ENCODE assay signal across 24 cellular contexts in the genomic region with DNA sequence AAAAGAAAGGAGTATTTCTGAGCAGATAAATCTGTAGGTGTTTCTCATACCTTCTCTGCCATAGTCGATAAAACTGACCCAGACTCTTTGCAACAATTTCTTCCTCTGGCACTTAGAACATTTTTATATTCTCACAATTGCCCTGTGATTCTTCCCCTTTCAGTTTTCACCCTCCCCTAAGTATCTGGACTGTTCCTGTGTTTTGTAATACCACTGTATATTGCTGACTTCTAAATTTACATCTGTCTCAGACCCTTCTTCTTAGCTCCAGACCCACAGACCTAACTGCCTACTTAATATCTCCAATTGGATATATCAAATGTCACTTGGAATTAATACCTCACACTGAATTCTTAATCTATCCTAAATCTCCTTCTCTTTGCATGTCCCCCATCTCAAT.
"Had no signal": no experiment of that assay in that cellular context is flagged by ENCODE, and none has a peak within 500 bp of the region (broad histone marks: within the 10 kb centered on the region; RNA-seq: fewer than 3 reads in every experiment).

No MANE protein-coding gene starts in this region.

- H3K27me3 ChIP-seq: breast epithelium, colonic mucosa, dorsolateral prefrontal cortex, gastroesophageal sphincter, sigmoid colon, transverse colon had no signal

- H3K4me1 Mint-ChIP-seq: activated naive CD8-positive, alpha-beta T cell treated with anti-CD3 and anti-CD28 coated beads, Interleukin-2, amount 10 ng/mL, durations not matched to agents 7 days and 5 days; endodermal cell had no signal

- H3K9me3 Mint-ChIP-seq: activated CD4-positive, alpha-beta memory T cell treated with anti-CD3 and anti-CD28 coated beads for 36 hours; activated naive CD4-positive, alpha-beta T cell treated with anti-CD3 and anti-CD28 coated beads for 36 hours; activated naive CD8-positive, alpha-beta T cell treated with anti-CD3 and anti-CD28 coated beads, Interleukin-2, amount 10 ng/mL, durations not matched to agents 7 days and 5 days; activated T-cell treated with anti-CD3 and anti-CD28 coated beads, Interleukin-2, amount 50 U/mL, for 72 hours; central memory CD8-positive, alpha-beta T cell; natural killer cell treated with Interleukin-12 subunit alpha and Interleukin-12 subunit beta and Interleukin-15 and Interleukin-18, amount 100 ng/mL, for 72 hours; stimulated activated naive B cell treated with anti-CD40 and anti-IgM and Interleukin-4, amounts not matched to agents 10 μg/mL and 1 μg/mL and 100 μg/mL, for 72 hours had no signal

- H3K27ac Mint-ChIP-seq: activated CD4-positive, alpha-beta memory T cell treated with anti-CD3 and anti-CD28 coated beads for 36 hours; activated naive CD4-positive, alpha-beta T cell treated with anti-CD3 and anti-CD28 coated beads for 36 hours; activated naive CD8-positive, alpha-beta T cell treated with anti-CD3 and anti-CD28 coated beads, Interleukin-2, amount 10 ng/mL, durations not matched to agents 7 days and 5 days; activated T-cell treated with anti-CD3 and anti-CD28 coated beads, Interleukin-2, amount 50 U/mL, for 72 hours; endodermal cell; natural killer cell treated with Interleukin-12 subunit alpha and Interleukin-12 subunit beta and Interleukin-15 and Interleukin-18, amount 100 ng/mL, for 72 hours; progenitor cell of endocrine pancreas; stimulated activated naive B cell treated with anti-CD40 and anti-IgM and Interleukin-4, amounts not matched to agents 10 μg/mL and 1 μg/mL and 100 μg/mL, for 72 hours had no signal

- H3K27me3 Mint-ChIP-seq: activated CD4-positive, alpha-beta memory T cell treated with anti-CD3 and anti-CD28 coated beads for 36 hours; activated naive CD8-positive, alpha-beta T cell treated with anti-CD3 and anti-CD28 coated beads, Interleukin-2, amount 10 ng/mL, durations not matched to agents 7 days and 5 days; central memory CD8-positive, alpha-beta T cell; natural killer cell treated with Interleukin-12 subunit alpha and Interleukin-12 subunit beta and Interleukin-15 and Interleukin-18, amount 100 ng/mL, for 72 hours; progenitor cell of endocrine pancreas; stimulated activated naive B cell treated with anti-CD40 and anti-IgM and Interleukin-4, amounts not matched to agents 10 μg/mL and 1 μg/mL and 100 μg/mL, for 72 hours had no signal

- H3K36me3 Mint-ChIP-seq: activated CD4-positive, alpha-beta memory T cell treated with anti-CD3 and anti-CD28 coated beads for 36 hours; activated naive CD8-positive, alpha-beta T cell treated with anti-CD3 and anti-CD28 coated beads, Interleukin-2, amount 10 ng/mL, durations not matched to agents 7 days and 5 days; natural killer cell treated with Interleukin-12 subunit alpha and Interleukin-12 subunit beta and Interleukin-15 and Interleukin-18, amount 100 ng/mL, for 72 hours; stimulated activated naive B cell treated with anti-CD40 and anti-IgM and Interleukin-4, amounts not matched to agents 10 μg/mL and 1 μg/mL and 100 μg/mL, for 72 hours had no signal

- DNase-seq: activated CD4-positive, alpha-beta memory T cell treated with anti-CD3 and anti-CD28 coated beads for 36 hours; activated CD4-positive, alpha-beta T cell treated with anti-CD3 and anti-CD28 coated beads for 48 hours; activated effector memory CD4-positive, alpha-beta T cell treated with Interleukin-2 at 50 U/mL for 16 hours; activated naive CD4-positive, alpha-beta T cell treated with anti-CD3 and anti-CD28 coated beads for 36 hours; activated naive CD8-positive, alpha-beta T cell treated with anti-CD3 and anti-CD28 coated beads, Interleukin-2, amount 10 ng/mL, durations not matched to agents 7 days and 5 days; activated T-cell treated with anti-CD3 and anti-CD28 coated beads, Interleukin-2, amount 50 U/mL, for 72 hours; amniotic stem cell; colonic mucosa; dorsolateral prefrontal cortex; endodermal cell; head of caudate nucleus; hypothalamus; left ventricle myocardium superior; retina; sigmoid colon; stimulated activated CD4-positive, alpha-beta T cell treated with anti-CD3 and anti-CD28 coated beads, Interleukin-15, amount 100 ng/mL, for 24 hours; stimulated activated naive B cell treated with anti-CD40 and anti-IgM and Interleukin-4, amounts not matched to agents 10 μg/mL and 1 μg/mL and 100 μg/mL, for 72 hours; transverse colon had no signal

- H3K4me3 Mint-ChIP-seq: activated CD4-positive, alpha-beta memory T cell treated with anti-CD3 and anti-CD28 coated beads for 36 hours; activated naive CD4-positive, alpha-beta T cell treated with anti-CD3 and anti-CD28 coated beads for 36 hours; activated naive CD8-positive, alpha-beta T cell treated with anti-CD3 and anti-CD28 coated beads, Interleukin-2, amount 10 ng/mL, durations not matched to agents 7 days and 5 days; activated T-cell treated with anti-CD3 and anti-CD28 coated beads, Interleukin-2, amount 50 U/mL, for 72 hours; central memory CD8-positive, alpha-beta T cell; endodermal cell; natural killer cell treated with Interleukin-12 subunit alpha and Interleukin-12 subunit beta and Interleukin-15 and Interleukin-18, amount 100 ng/mL, for 72 hours; stimulated activated naive B cell treated with anti-CD40 and anti-IgM and Interleukin-4, amounts not matched to agents 10 μg/mL and 1 μg/mL and 100 μg/mL, for 72 hours had no signal

- H3K4me2 ChIP-seq: smooth muscle cell had no signal

- H3K4me3 ChIP-seq: breast epithelium, colonic mucosa, dorsolateral prefrontal cortex, gastroesophageal sphincter, sigmoid colon, smooth muscle cell, transverse colon had no signal

- H3K4me1 ChIP-seq: breast epithelium, colonic mucosa, gastroesophageal sphincter, sigmoid colon, transverse colon had no signal

- ATAC-seq: activated T-cell treated with anti-CD3 and anti-CD28 coated beads, Interleukin-2, amount 50 U/mL, for 72 hours; gastroesophageal sphincter; left ventricle myocardium superior; natural killer cell treated with Interleukin-12 subunit alpha and Interleukin-12 subunit beta and Interleukin-15 and Interleukin-18, amount 100 ng/mL, for 72 hours had no signal

- H3K27ac ChIP-seq: breast epithelium, colonic mucosa, dorsolateral prefrontal cortex, gastroesophageal sphincter, sigmoid colon had no signal
